Comparison of ENCODE assay signal across 22 cellular contexts in genomic region chr4:151671541-151672059, GRCh38.
DNase-seq lines count a peak whose midpoint lies in the region; ATAC-seq and TF ChIP-seq lines count a peak whose summit lies in the region.
"Had no signal": no experiment of that assay in that cellular context is flagged by ENCODE, and none has a peak within 500 bp of the region (broad histone marks: within the 10 kb centered on the region; RNA-seq: fewer than 3 reads in every experiment).

No MANE protein-coding gene starts in this region.

- H3K27me3 Mint-ChIP-seq in brain, result peaks cover 9% of the 10 kb centered on the region
- H3K27me3 Mint-ChIP-seq: activated naive CD8-positive, alpha-beta T cell treated with anti-CD3 and anti-CD28 coated beads, Interleukin-2, amount 50 U/mL, for 24 hours; naive B cell had no signal

- H3K36me3 ChIP-seq in BE2C, result no peaks in the 10 kb centered on the region
- no peaks in the 10 kb centered on the region for H3K36me3 ChIP-seq in effector memory CD4-positive, alpha-beta T cell (ENCODE audit: control insufficient read depth, insufficient read depth, low read length)
- H3K36me3 ChIP-seq: breast epithelium, HAP-1 had no signal

- DNase-seq in BE2C (peak; percentile 75), OCI-M2 (lab: John Stamatoyannopoulos, UW; ENCODE audit: unreplicated experiment) (peak; percentile 44), left kidney (ENCODE audit: low read depth, low spot score) (peak; percentile 70), NCI-H146 treated with DMSO at 0.1 percent for 48 hours (lab: John Stamatoyannopoulos, UW; ENCODE audit: unreplicated experiment) (no peak), NCI-H2227 treated with DMSO at 0.1 percent for 48 hours (lab: John Stamatoyannopoulos, UW) (no peak)
- no peak for DNase-seq in effector memory CD4-positive, alpha-beta T cell
- DNase-seq: ACHN; activated CD4-positive, alpha-beta T cell treated with anti-CD3 and anti-CD28 coated beads for 4 hours; activated effector memory CD4-positive, alpha-beta T cell treated with Interleukin-2 at 50 U/mL for 16 hours; activated naive CD8-positive, alpha-beta T cell treated with anti-CD3 and anti-CD28 coated beads, Interleukin-2, amount 50 U/mL, for 24 hours; C1 segment of cervical spinal cord; head of caudate nucleus; naive B cell; NCI-H748 treated with DMSO at 0.1 percent for 48 hours; stimulated activated naive CD4-positive, alpha-beta T cell treated with Interleukin-2 at 50 U/mL for 16 hours; T1000; tibial artery had no signal

- H3K27me3 ChIP-seq in BE2C, result no peaks in the 10 kb centered on the region
- H3K27me3 ChIP-seq in effector memory CD4-positive, alpha-beta T cell (replicated peaks; ENCODE audit: control insufficient read depth, insufficient read depth, low read length, poor library complexity, severe bottlenecking), result no peaks in the 10 kb centered on the region
- H3K27me3 ChIP-seq: breast epithelium, tibial artery had no signal

- H3K36me3 Mint-ChIP-seq in brain, result no peaks in the 10 kb centered on the region

- peak overlapping the region in 1 of 5 experiments; percentile 39 for H3K4me3 Mint-ChIP-seq in brain
- H3K4me3 Mint-ChIP-seq: activated naive CD8-positive, alpha-beta T cell treated with anti-CD3 and anti-CD28 coated beads, Interleukin-2, amount 50 U/mL, for 24 hours; naive B cell had no signal

- no peaks in the 10 kb centered on the region for H3K9me3 Mint-ChIP-seq in brain
- H3K9me3 Mint-ChIP-seq: activated naive CD8-positive, alpha-beta T cell treated with anti-CD3 and anti-CD28 coated beads, Interleukin-2, amount 50 U/mL, for 24 hours; naive B cell had no signal

- H3K9me3 ChIP-seq in BE2C, result no peaks in the 10 kb centered on the region
- no peaks in the 10 kb centered on the region for H3K9me3 ChIP-seq in effector memory CD4-positive, alpha-beta T cell (ENCODE audit: control insufficient read depth, low read length)
- H3K9me3 ChIP-seq: breast epithelium, HAP-1, tibial artery had no signal

- H3K4me1 ChIP-seq in BE2C, result peaks cover 53% of the 10 kb centered on the region
- no peaks in the 10 kb centered on the region for H3K4me1 ChIP-seq in effector memory CD4-positive, alpha-beta T cell (ENCODE audit: control insufficient read depth, insufficient read depth, low read length, poor library complexity, severe bottlenecking)
- H3K4me1 ChIP-seq: breast epithelium, parathyroid adenoma had no signal

- peak overlapping the region; percentile 9; the same call in 1 of the 2 replicates for H3K4me3 ChIP-seq in BE2C (ENCODE audit: low read depth, low read length)
- H3K4me3 ChIP-seq in effector memory CD4-positive, alpha-beta T cell (ENCODE audit: insufficient read depth, low read depth, low read length, poor library complexity, severe bottlenecking), result no peak overlapping the region
- H3K4me3 ChIP-seq: breast epithelium, HAP-1, tibial artery had no signal

- peaks cover 79% of the 10 kb centered on the region for H3K4me1 Mint-ChIP-seq in brain
- H3K4me1 Mint-ChIP-seq: activated naive CD8-positive, alpha-beta T cell treated with anti-CD3 and anti-CD28 coated beads, Interleukin-2, amount 50 U/mL, for 24 hours; naive B cell had no signal

- no peak for ATAC-seq in HG02588 (IDR thresholded peaks at IDR 0.05; ENCODE audit: unreplicated experiment)
- ATAC-seq: activated naive CD8-positive, alpha-beta T cell treated with anti-CD3 and anti-CD28 coated beads, Interleukin-2, amount 50 U/mL, for 24 hours had no signal

- H3K27ac ChIP-seq in effector memory CD4-positive, alpha-beta T cell (ENCODE audit: insufficient read depth, low read length, poor library complexity, severe bottlenecking), result no peak overlapping the region
- H3K27ac ChIP-seq: breast epithelium, parathyroid adenoma, tibial artery had no signal

- TF ChIP-seq CTCF in BE2C (IDR thresholded peaks at IDR 0.05; ENCODE audit: low read depth, low read length) (no peak), brain (conservative IDR thresholded peaks at IDR 0.05) (no peak)

- peak overlapping the region in 4 of 5 experiments; percentile 21 to 90 (median 60) for H3K27ac Mint-ChIP-seq in brain
- H3K27ac Mint-ChIP-seq: activated naive CD8-positive, alpha-beta T cell treated with anti-CD3 and anti-CD28 coated beads, Interleukin-2, amount 50 U/mL, for 24 hours had no signal

Comparison
In these comparisons a context has a peak if more than half of its experiments do, and no peak if none do; other contexts are left out.
1. DNase-seq: peak in BE2C (single experiment), OCI-M2 (single experiment) and left kidney (single experiment); none in NCI-H146 treated with DMSO at 0.1 percent for 48 hours (single experiment), effector memory CD4-positive, alpha-beta T cell (0 of 3) and NCI-H2227 treated with DMSO at 0.1 percent for 48 hours (single experiment).